In the genomic region with DNA sequence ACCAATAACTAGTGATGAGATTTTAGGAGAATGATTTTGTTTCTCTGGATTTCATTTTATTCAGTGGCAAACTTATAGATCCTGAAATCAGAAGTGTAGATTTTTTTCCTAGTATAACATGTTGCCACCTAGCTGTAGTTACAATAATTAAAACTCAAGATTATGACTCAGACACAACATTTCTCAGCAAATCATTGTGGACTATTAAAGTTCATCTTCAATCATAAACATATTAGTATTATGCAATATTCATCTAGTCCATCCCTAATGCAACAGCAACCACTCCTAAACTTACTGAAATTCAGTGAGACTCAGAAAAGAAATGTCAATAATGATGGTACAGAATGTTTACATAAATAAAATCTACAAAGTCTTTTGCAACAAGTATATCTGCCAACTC, we compare ENCODE assay signal across 25 cellular contexts. TPM values are rescaled to one million over a fixed set of nuclear protein-coding genes. Genes with fewer than 3 reads are reported as not detected.
DNase-seq lines count a peak whose midpoint lies in the region; ATAC-seq and TF ChIP-seq lines count a peak whose summit lies in the region.
"Had no signal": no experiment of that assay in that cellular context is flagged by ENCODE, and none has a peak within 500 bp of the region (broad histone marks: within the 10 kb centered on the region; RNA-seq: fewer than 3 reads in every experiment).

No MANE protein-coding gene starts in this region.

- H3K27me3 Mint-ChIP-seq in MCF 10A (ENCODE audit: insufficient read depth, unreplicated experiment), result no peaks in the 10 kb centered on the region
- no peaks in the 10 kb centered on the region for H3K27me3 Mint-ChIP-seq in activated CD8-positive, alpha-beta T cell treated with anti-CD3 and anti-CD28 coated beads for 36 hours
- H3K27me3 Mint-ChIP-seq: IgD-negative memory B cell; stimulated activated naive CD8-positive, alpha-beta T cell treated with anti-CD3 and anti-CD28 coated beads, Interleukin-15, amount 100 ng/mL, for 72 hours had no signal

- CTCF ChIA-PET in MCF 10A (lab: Yijun Ruan, JAX), result interaction anchor here (0.6 to 1.7 kb wide), 7 partner anchors 10 to 686 kb away, joined by 3 to 7 read pairs (median 3); no protein-coding TSS in a partner anchor
- CTCF ChIA-PET in activated CD8-positive, alpha-beta T cell treated with anti-CD3 and anti-CD28 coated beads for 36 hours (lab: Charles Lee), result interaction anchor here (0.9 to 2.3 kb wide), 4 partner anchors 9 to 28 kb away, joined by 3 to 5 read pairs (median 4); no protein-coding TSS in a partner anchor

- no peak overlapping the region for H3K4me3 Mint-ChIP-seq in MCF 10A (ENCODE audit: unreplicated experiment)
- no peak overlapping the region for H3K4me3 Mint-ChIP-seq in activated CD8-positive, alpha-beta T cell treated with anti-CD3 and anti-CD28 coated beads for 36 hours
- H3K4me3 Mint-ChIP-seq: stimulated activated naive CD8-positive, alpha-beta T cell treated with anti-CD3 and anti-CD28 coated beads, Interleukin-15, amount 100 ng/mL, for 72 hours had no signal

- H3K36me3 ChIP-seq in breast epithelium, result no peaks in the 10 kb centered on the region
- H3K36me3 ChIP-seq in ovary, result no peaks in the 10 kb centered on the region
- H3K36me3 ChIP-seq: adrenal gland, lower lobe of right lung had no signal

- TF ChIP-seq CTCF in MCF 10A (IDR thresholded peaks at IDR 0.05; ENCODE audit: unreplicated experiment) (no peak), breast epithelium (IDR thresholded peaks at IDR 0.05) (no peak), ovary (IDR thresholded peaks at IDR 0.05) (no peak)
- TF ChIP-seq CTCF in activated CD8-positive, alpha-beta T cell treated with anti-CD3 and anti-CD28 coated beads for 36 hours (IDR thresholded peaks at IDR 0.05), result peak; percentile 24

- TF ChIP-seq POLR2A in breast epithelium (IDR thresholded peaks at IDR 0.05), result no peak
- TF ChIP-seq POLR2A in ovary (IDR thresholded peaks at IDR 0.05), result no peak

- peaks cover 23% of the 10 kb centered on the region for H3K4me1 Mint-ChIP-seq in MCF 10A (ENCODE audit: insufficient read depth, unreplicated experiment)
- peaks cover 46% of the 10 kb centered on the region for H3K4me1 Mint-ChIP-seq in activated CD8-positive, alpha-beta T cell treated with anti-CD3 and anti-CD28 coated beads for 36 hours (ENCODE audit: low read depth)

- peak; percentile 7 for ATAC-seq in activated CD8-positive, alpha-beta T cell treated with anti-CD3 and anti-CD28 coated beads for 36 hours
- ATAC-seq in HG02763 (IDR thresholded peaks at IDR 0.05; ENCODE audit: unreplicated experiment), result no peak
- ATAC-seq: HCT116 had no signal

- BruUV-seq in MCF 10A (replicated peaks; lab: Mats Ljungman, UMichigan), result no TSS peak

- H3K9me3 ChIP-seq in breast epithelium (no peaks in the 10 kb centered on the region), ovary (no peaks in the 10 kb centered on the region)
- H3K9me3 ChIP-seq: adrenal gland, lower lobe of right lung had no signal

- H3K4me1 ChIP-seq in breast epithelium (peaks cover 0 to 6% of the 10 kb centered on the region in 2 donors), ovary (ENCODE audit: insufficient read depth) (peaks cover 9% of the 10 kb centered on the region)

- no peak overlapping the region for H3K27ac Mint-ChIP-seq in MCF 10A (ENCODE audit: low read depth, unreplicated experiment)
- H3K27ac Mint-ChIP-seq in activated CD8-positive, alpha-beta T cell treated with anti-CD3 and anti-CD28 coated beads for 36 hours, result no peak overlapping the region
- H3K27ac Mint-ChIP-seq: IgD-negative memory B cell; stimulated activated naive CD8-positive, alpha-beta T cell treated with anti-CD3 and anti-CD28 coated beads, Interleukin-15, amount 100 ng/mL, for 72 hours had no signal

- H3K36me3 Mint-ChIP-seq in MCF 10A (ENCODE audit: insufficient read depth, unreplicated experiment), result peaks cover 10% of the 10 kb centered on the region
- H3K36me3 Mint-ChIP-seq in activated CD8-positive, alpha-beta T cell treated with anti-CD3 and anti-CD28 coated beads for 36 hours (ENCODE audit: low read depth), result peaks cover 3% of the 10 kb centered on the region
- H3K36me3 Mint-ChIP-seq: IgD-negative memory B cell had no signal

- H3K27ac ChIP-seq in breast epithelium (no peak overlapping the region), ovary (no peak overlapping the region)
- H3K27ac ChIP-seq: 22Rv1, adrenal gland, cardiac muscle cell, lower lobe of right lung, parathyroid adenoma, skin epidermis had no signal

- H3K27me3 ChIP-seq in breast epithelium, result no peaks in the 10 kb centered on the region
- no peaks in the 10 kb centered on the region for H3K27me3 ChIP-seq in ovary
- H3K27me3 ChIP-seq: adrenal gland, cardiac muscle cell, dorsolateral prefrontal cortex had no signal

- DNase-seq in MCF 10A (ENCODE audit: unreplicated experiment) (peak; percentile 32), breast epithelium (ENCODE audit: low spot score in 2 of 2) (no peak), fibroblast of the conjunctiva (ENCODE audit: low read depth) (peak; percentile 5), ovary (no peak)
- DNase-seq in activated CD8-positive, alpha-beta T cell treated with anti-CD3 and anti-CD28 coated beads for 36 hours, result no peak
- no peak for DNase-seq in activated effector memory CD4-positive, alpha-beta T cell treated with anti-CD3 and anti-CD28 coated beads, Interleukin-2, amount 50 U/mL, for 16 hours
- DNase-seq in activated CD8-positive, alpha-beta memory T cell treated with anti-CD3 and anti-CD28 coated beads, Interleukin-2, amount 50 U/mL, for 4 hours, result no peak
- DNase-seq: activated effector memory CD4-positive, alpha-beta T cell treated with Interleukin-2 at 50 U/mL for 16 hours; adrenal gland; DMS53; dorsolateral prefrontal cortex; lower lobe of right lung; MV-4-11; NCI-H1930; stimulated activated CD4-positive, alpha-beta T cell treated with anti-CD3 and anti-CD28 coated beads, Interleukin-4, amount 100 ng/mL, for 1 hour; SW 1271; trophoblast cell had no signal

- TF ChIP-seq EP300 in ovary (IDR thresholded peaks at IDR 0.05), result no peak

- H3K4me3 ChIP-seq in breast epithelium (no peak overlapping the region), ovary (no peak overlapping the region)
- H3K4me3 ChIP-seq: adrenal gland, cardiac muscle cell, dorsolateral prefrontal cortex, lower lobe of right lung, skin epidermis had no signal

- no peaks in the 10 kb centered on the region for H3K9me3 Mint-ChIP-seq in MCF 10A (ENCODE audit: unreplicated experiment)
- H3K9me3 Mint-ChIP-seq in activated CD8-positive, alpha-beta T cell treated with anti-CD3 and anti-CD28 coated beads for 36 hours, result no peaks in the 10 kb centered on the region
- H3K9me3 Mint-ChIP-seq: IgD-negative memory B cell; stimulated activated naive CD8-positive, alpha-beta T cell treated with anti-CD3 and anti-CD28 coated beads, Interleukin-15, amount 100 ng/mL, for 72 hours had no signal

- POLR2A ChIA-PET in MCF 10A (lab: Yijun Ruan, JAX), result interaction anchor here (1.0 to 2.3 kb wide), 8 partner anchors 9 to 345 kb away, joined by 3 to 8 read pairs (median 6); no protein-coding TSS in a partner anchor
- POLR2A ChIA-PET in activated CD8-positive, alpha-beta T cell treated with anti-CD3 and anti-CD28 coated beads for 36 hours (lab: Charles Lee), result no interaction called here

- intact Hi-C loops in MCF 10A (cut with micrococcal nuclease) (no loop called here), breast epithelium (cut with DNase I; ENCODE audit: low total_unique reads) (no loop called here), ovary (cut with DNase I) (no loop called here)
- intact Hi-C loops in activated CD8-positive, alpha-beta T cell treated with anti-CD3 and anti-CD28 coated beads for 36 hours (cut with micrococcal nuclease), result no loop called here

RNA-seq across cellular contexts. Expression of a gene that starts 51.3 kb away (rescaled TPM):
- total RNA-seq in MCF 10A (2022), result 101 and 105 TPM in 2 replicates
- 100 to 1,000 TPM; 148 to 260 (median 189) TPM for total RNA-seq in breast epithelium
- total RNA-seq in activated CD8-positive, alpha-beta T cell treated with anti-CD3 and anti-CD28 coated beads for 36 hours, result 10 to 100 TPM; 69.0 to 71.3 TPM
- total RNA-seq in ovary, result 100 to 1,000 TPM in 6 of 7 donors, 10 to 100 TPM in 1; 85.8 to 132 (median 116) TPM
- polyA plus RNA-seq in ovary, result 10 to 100 TPM; 57.4 to 60.3 TPM

Comparison
In these comparisons a context has a peak if more than half of its experiments do, and no peak if none do; other contexts are left out.
1. DNase-seq: peak in MCF 10A (single experiment) and fibroblast of the conjunctiva (single experiment); none in breast epithelium (0 of 2), activated CD8-positive, alpha-beta T cell treated with anti-CD3 and anti-CD28 coated beads for 36 hours (single experiment), ovary (0 of 5), activated effector memory CD4-positive, alpha-beta T cell treated with anti-CD3 and anti-CD28 coated beads, Interleukin-2, amount 50 U/mL, for 16 hours (single experiment) and activated CD8-positive, alpha-beta memory T cell treated with anti-CD3 and anti-CD28 coated beads, Interleukin-2, amount 50 U/mL, for 4 hours (single experiment).